8 cellular contexts compared by ENCODE assay signal in genomic region chr17:49132699-49133364, GRCh38. TPM values are rescaled to one million over a fixed set of nuclear protein-coding genes. Genes with fewer than 3 reads are reported as not detected.
A peak's percentile ranks its signal among the peaks of the same experiment; 100 is the strongest.
DNase-seq lines count a peak whose midpoint lies in the region; ATAC-seq and TF ChIP-seq lines count a peak whose summit lies in the region.

B4GALNT2 (plus strand) TSS chr17:49132769; CDS start chr17:49132793, 24 bp downstream.

- no peak for DNase-seq in BJ (ENCODE audit: low read depth)
- DNase-seq in NCI-H526 (lab: John Stamatoyannopoulos, UW) = peak; percentile 54 to 69
- DNase-seq in ecto neural progenitor cell (ENCODE audit: low spot score) = peak; percentile 73
- no peak for DNase-seq in OCI-M2 (lab: John Stamatoyannopoulos, UW; ENCODE audit: unreplicated experiment)

- CTCF ChIA-PET in BJ (lab: Yijun Ruan, JAX) = no interaction called here

- no peaks in the 10 kb centered on the region for H3K9me2 ChIP-seq in neural cell (ENCODE audit: insufficient read depth, low read length)

- H2AFZ ChIP-seq in neural cell (ENCODE audit: low read depth, low read length) = no peak within 1 kb of the TSS

- H3K36me3 ChIP-seq in BJ (ENCODE audit: control insufficient read depth, insufficient read depth, low read length) = no peaks in the 10 kb centered on the region
- no peaks in the 10 kb centered on the region for H3K36me3 ChIP-seq in neural cell (ENCODE audit: insufficient read depth, low read length)

- POLR2A ChIA-PET in BJ (lab: Charles Lee) = no interaction called here

- H3F3A ChIP-seq in neural cell (ENCODE audit: insufficient read depth, low read length, poor library complexity, severe bottlenecking) = no peaks in the 10 kb centered on the region

- peak within 1 kb of the TSS; percentile 35 for H3K4me2 ChIP-seq in neural cell (ENCODE audit: low read length)

- TF ChIP-seq CTCF in BJ (IDR thresholded peaks at IDR 0.05; ENCODE audit: insufficient read depth, low read depth, low read length) (no peak), neural cell (IDR thresholded peaks at IDR 0.05; ENCODE audit: poor library complexity, severe bottlenecking) (no peak)

- H3K27me3 ChIP-seq in BJ (ENCODE audit: control insufficient read depth, insufficient read depth, low read length) (peaks cover 4% of the 10 kb centered on the region; the same call in 1 of the 2 replicates), neural cell (ENCODE audit: insufficient read depth, low read depth, low read length) (peaks cover 38% of the 10 kb centered on the region)

- H4K20me1 ChIP-seq in neural cell (ENCODE audit: insufficient read depth) = no peaks in the 10 kb centered on the region

- H3K4me3 ChIP-seq in BJ (ENCODE audit: low read depth, low read length) = peak within 1 kb of the TSS; percentile 40
- H3K4me3 ChIP-seq in neural cell (ENCODE audit: low read length) = peak within 1 kb of the TSS; percentile 62

- ATAC-seq in HG02571 (IDR thresholded peaks at IDR 0.05; ENCODE audit: unreplicated experiment) (no peak), GM19452 (IDR thresholded peaks at IDR 0.05; ENCODE audit: unreplicated experiment) (no peak), GM18861 (IDR thresholded peaks at IDR 0.05; ENCODE audit: unreplicated experiment) (no peak)

- no peaks in the 10 kb centered on the region for H3K79me2 ChIP-seq in neural cell (replicated peaks; ENCODE audit: insufficient read depth, low read length)

- TF ChIP-seq EP300 in neural cell (conservative IDR thresholded peaks at IDR 0.05; ENCODE audit: poor library complexity, severe bottlenecking) = no peak

- peaks cover 2% of the 10 kb centered on the region for H3K9me3 ChIP-seq in neural cell (ENCODE audit: low read length)

- no peak within 1 kb of the TSS for H3K27ac ChIP-seq in neural cell (ENCODE audit: low read length)

- no peak within 1 kb of the TSS for H3K9ac ChIP-seq in neural cell (ENCODE audit: low read length)

- no peak for TF ChIP-seq RAD21 in neural cell (conservative IDR thresholded peaks at IDR 0.05)

TF ChIP-seq in neural cell, 6 proteins besides CTCF, POLR2A, EP300 and RAD21:
- no peak for TF ChIP-seq SMC3 (conservative IDR thresholded peaks at IDR 0.05; ENCODE audit: poor library complexity)
- TF ChIP-seq POLR2AphosphoS5 (IDR thresholded peaks at IDR 0.05) = no peak
- no peak for TF ChIP-seq MXI1 (conservative IDR thresholded peaks at IDR 0.05; ENCODE audit: poor library complexity, severe bottlenecking)
- TF ChIP-seq REST (IDR thresholded peaks at IDR 0.05; ENCODE audit: borderline replicate concordance) = no peak
- no peak for TF ChIP-seq EZH2 (IDR thresholded peaks at IDR 0.05; ENCODE audit: borderline replicate concordance, insufficient read depth, low read length, poor library complexity, severe bottlenecking)
- TF ChIP-seq TAF1 (IDR thresholded peaks at IDR 0.05; ENCODE audit: low read depth) = no peak

RNA-seq across cellular contexts. Expression of gene B4GALNT2, which starts in this region (rescaled TPM):
- 0.05 and 0.12 TPM in 2 replicates for polyA plus RNA-seq in BJ (2011; rRNA removed)
- 0.05 TPM in 1 of 2 replicates, not detected in the other for polyA minus RNA-seq in BJ (2011; rRNA and poly(A)+ RNA removed)
- not detected in 2 replicates for polyA plus RNA-seq in neural cell
- polyA minus RNA-seq in neural cell = not detected in 2 replicates

Comparison
In these comparisons a context has a peak if more than half of its experiments do, and no peak if none do; other contexts are left out.
1. DNase-seq: peak in NCI-H526 (2 of 2) and ecto neural progenitor cell (single experiment); none in BJ (single experiment) and OCI-M2 (single experiment).